ENCODE assay signal across 7 cellular contexts in genomic region chr19:17511724-17512573, GRCh38. TPM values are rescaled to one million over a fixed set of nuclear protein-coding genes. Genes with fewer than 3 reads are reported as not detected.
A peak's percentile ranks its signal among the peaks of the same experiment; 100 is the strongest.
DNase-seq lines count a peak whose midpoint lies in the region; ATAC-seq, FAIRE-seq and TF ChIP-seq lines count a peak whose summit lies in the region.

No MANE protein-coding gene starts in this region.

- DNase-seq in GM12891 (ENCODE audit: insufficient read length, low spot score): peak; percentile 74
- peak; percentile 49 for DNase-seq in NCI-H1092 (lab: John Stamatoyannopoulos, UW)
- peak; percentile 74 for DNase-seq in T1000 (lab: John Stamatoyannopoulos, UW)
- DNase-seq in astrocyte of the spinal cord (ENCODE audit: low read depth, low spot score): peak; percentile 87
- DNase-seq in skeletal muscle cell (ENCODE audit: low read depth): peak; percentile 56

- in situ Hi-C loops in astrocyte of the spinal cord (cut with HindIII; ENCODE audit: low sequenced_read_pairs): no loop called here

- ATAC-seq in HG02610 (IDR thresholded peaks at IDR 0.05; ENCODE audit: unreplicated experiment): peak; percentile 47

- TF ChIP-seq POLR2A in GM12891 (IDR thresholded peaks at IDR 0.05; ENCODE audit: low read depth, low read length): peak; percentile 46

- peak overlapping the region; percentile 68 for H3K4me3 ChIP-seq in astrocyte of the spinal cord (ENCODE audit: low read depth, low read length)
- peak overlapping the region; percentile 90 for H3K4me3 ChIP-seq in iPS-11a (ENCODE audit: low read depth, low read length)
- H3K4me3 ChIP-seq in skeletal muscle cell (ENCODE audit: low read depth, low read length): peak overlapping the region; percentile 86

- no peak for FAIRE-seq in GM12891 (lab: Jason Lieb, UNC)

- TF ChIP-seq CTCF in astrocyte of the spinal cord (IDR thresholded peaks at IDR 0.05; ENCODE audit: low read depth, low read length): no peak

TF ChIP-seq in GM12891, 5 proteins besides CTCF, POLR2A, EP300 and RAD21:
- TF ChIP-seq POLR2AphosphoS5 (IDR thresholded peaks at IDR 0.05; ENCODE audit: low read depth, low read length): peak; percentile 53; the same call in 1 of the 2 replicates
- TF ChIP-seq POU2F2 (IDR thresholded peaks at IDR 0.05; ENCODE audit: low read depth, low read length): no peak; the same call in 1 of the 2 replicates
- TF ChIP-seq PAX5 (IDR thresholded peaks at IDR 0.05; ENCODE audit: insufficient read depth, low read length, severe bottlenecking): peak; percentile 97
- TF ChIP-seq TAF1 (IDR thresholded peaks at IDR 0.05; ENCODE audit: low read depth, low read length): peak; percentile 56; the same call in 1 of the 2 replicates
- TF ChIP-seq SPI1 (IDR thresholded peaks at IDR 0.05; ENCODE audit: low read depth, low read length): no peak
TF ChIP-seq in GM12891: peak in this region for 3.

RNA-seq across cellular contexts. Expression of gene PGLS, which starts 0.5 kb away (rescaled TPM):
- polyA plus RNA-seq in GM12891 (2012; ENCODE audit: low read depth, missing spikeins): 80.9 TPM

RNA-seq across cellular contexts. Expression of gene SLC27A1, which starts 41.6 kb away (rescaled TPM):
- 1.6 TPM for polyA plus RNA-seq in GM12891 (2012; ENCODE audit: low read depth, missing spikeins)

RNA-seq across cellular contexts. Expression of gene COLGALT1, which starts 43.5 kb away (rescaled TPM):
- 14.4 TPM for polyA plus RNA-seq in GM12891 (2012; ENCODE audit: low read depth, missing spikeins)

RNA-seq across cellular contexts. Expression of gene NXNL1, which starts 51.2 kb away (rescaled TPM):
- not detected for polyA plus RNA-seq in GM12891 (2012; ENCODE audit: low read depth, missing spikeins)

Comparison
In these comparisons a context has a peak if more than half of its experiments do, and no peak if none do; other contexts are left out.
1. Peak in every context shown above with its lines: DNase-seq, ATAC-seq and H3K4me3 ChIP-seq.